14 cellular contexts compared by ENCODE assay signal in the genomic region with DNA sequence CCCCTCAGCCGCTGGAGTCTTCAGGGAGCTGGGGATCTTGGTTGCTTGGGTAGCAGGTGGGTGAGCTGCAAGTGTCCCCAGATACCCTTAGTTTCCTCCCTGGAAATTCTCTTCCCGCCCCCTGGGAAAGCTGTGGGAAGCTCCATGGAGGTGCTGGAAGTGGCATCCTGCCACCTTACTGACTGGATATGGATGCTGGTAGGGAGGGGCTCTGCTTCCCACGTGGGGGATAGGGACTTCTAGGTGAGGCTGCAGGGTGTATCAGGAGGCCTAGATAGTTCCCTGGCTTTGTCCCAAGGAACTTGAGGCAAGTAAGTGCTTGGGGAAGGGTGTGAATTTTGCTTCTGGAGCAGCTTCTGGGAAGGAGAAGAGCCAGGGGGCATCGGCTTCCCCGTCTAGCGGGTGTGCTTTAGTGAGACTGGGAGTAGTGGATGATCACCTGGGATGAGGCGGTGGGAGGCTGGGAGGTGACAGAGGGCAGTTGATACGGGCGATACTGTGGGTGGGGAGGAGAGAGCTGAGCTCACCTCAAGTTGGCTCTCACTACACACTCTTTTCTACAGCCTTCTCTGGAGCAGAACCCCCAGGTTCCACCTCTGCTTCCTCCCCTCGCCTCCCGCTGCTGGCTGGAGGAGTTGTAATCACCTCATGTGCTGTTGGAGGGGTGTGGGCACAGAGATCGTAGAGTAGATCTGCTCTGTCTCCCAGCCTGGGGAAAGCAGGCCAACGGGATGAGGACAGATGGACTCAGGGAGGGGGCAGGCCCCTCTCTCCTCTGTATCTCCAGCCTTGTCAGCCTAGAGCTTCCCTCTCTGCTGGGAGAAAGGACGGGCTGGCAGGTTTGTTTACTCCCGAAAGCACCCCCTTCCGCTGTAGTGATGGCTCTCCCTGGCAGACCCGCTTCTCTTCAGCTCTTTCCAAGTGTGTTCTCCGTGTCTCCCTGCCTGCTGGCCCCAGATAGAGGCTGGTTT. TPM values are rescaled to one million over a fixed set of nuclear protein-coding genes. Genes with fewer than 3 reads are reported as not detected.
DNase-seq lines count a peak whose midpoint lies in the region; ATAC-seq, FAIRE-seq and TF ChIP-seq lines count a peak whose summit lies in the region.
"Had no signal": no experiment of that assay in that cellular context is flagged by ENCODE, and none has a peak within 500 bp of the region (broad histone marks: within the 10 kb centered on the region; RNA-seq: fewer than 3 reads in every experiment).

No MANE protein-coding gene starts in this region.

- peaks cover 57% of the 10 kb centered on the region for H3K4me1 Mint-ChIP-seq in MCF 10A (ENCODE audit: insufficient read depth, unreplicated experiment)
- peaks cover 46% of the 10 kb centered on the region for H3K4me1 Mint-ChIP-seq in memory B cell

- H3K4me1 ChIP-seq in breast epithelium, result peaks cover 9 to 44% of the 10 kb centered on the region in 2 donors
- peaks cover 60% of the 10 kb centered on the region for H3K4me1 ChIP-seq in adipocyte (ENCODE audit: control insufficient read depth, insufficient read depth, low read length)

- peaks cover 23% of the 10 kb centered on the region for H3K36me3 Mint-ChIP-seq in MCF 10A (ENCODE audit: insufficient read depth, unreplicated experiment)
- peaks cover 5% of the 10 kb centered on the region for H3K36me3 Mint-ChIP-seq in memory B cell

- H3K27me3 ChIP-seq in breast epithelium (no peaks in the 10 kb centered on the region), adipocyte (replicated peaks; ENCODE audit: control insufficient read depth, insufficient read depth, low read length) (no peaks in the 10 kb centered on the region)

- POLR2A ChIA-PET in MCF 10A (lab: Yijun Ruan, JAX), result interaction anchor here (0.7 to 1.1 kb wide), 3 partner anchors 23 to 227 kb away, joined by 3 read pairs; no protein-coding TSS in a partner anchor

- intact Hi-C loops in MCF 10A (cut with micrococcal nuclease) (loop anchor here (5.0 kb wide), 1 partner anchor 172 kb away; no protein-coding TSS in a partner anchor), breast epithelium (cut with DNase I; ENCODE audit: low total_unique reads) (no loop called here)

- no TSS peak for BruUV-seq in MCF 10A (replicated peaks; lab: Mats Ljungman, UMichigan)

- TF ChIP-seq CTCF in MCF 10A (IDR thresholded peaks at IDR 0.05; ENCODE audit: unreplicated experiment), result no peak
- no peak for TF ChIP-seq CTCF in breast epithelium (IDR thresholded peaks at IDR 0.05)

- peak overlapping the region; percentile 72 for H3K4me3 Mint-ChIP-seq in MCF 10A (ENCODE audit: unreplicated experiment)
- H3K4me3 Mint-ChIP-seq in memory B cell, result peak overlapping the region; percentile 5

- H3K27ac ChIP-seq in breast epithelium, result peak overlapping the region in 1 of 2 donors; percentile 12
- H3K27ac ChIP-seq: HL-60, psoas muscle had no signal

- no peak for ATAC-seq in memory B cell (ENCODE audit: low read depth)
- ATAC-seq in GM19397 (IDR thresholded peaks at IDR 0.05; ENCODE audit: unreplicated experiment), result no peak

- H3K27ac Mint-ChIP-seq in MCF 10A (ENCODE audit: low read depth, unreplicated experiment), result no peak overlapping the region
- H3K27ac Mint-ChIP-seq in memory B cell, result peak overlapping the region; percentile 38

- FAIRE-seq in H54 (lab: Jason Lieb, UNC), result no peak

- TF ChIP-seq POLR2A in breast epithelium (IDR thresholded peaks at IDR 0.05), result no peak
- TF ChIP-seq POLR2A in H54 (IDR thresholded peaks at IDR 0.05; ENCODE audit: low read depth, low read length), result no peak

- no peaks in the 10 kb centered on the region for H3K9me3 Mint-ChIP-seq in MCF 10A (ENCODE audit: unreplicated experiment)
- H3K9me3 Mint-ChIP-seq in memory B cell, result no peaks in the 10 kb centered on the region

- H3K4me3 ChIP-seq in breast epithelium (peak overlapping the region in 1 of 3 donors; percentile 62), adipocyte (ENCODE audit: low read length) (peak overlapping the region; percentile 4)
- H3K4me3 ChIP-seq: psoas muscle had no signal

- DNase-seq in MCF 10A (ENCODE audit: unreplicated experiment) (no peak), breast epithelium (ENCODE audit: low spot score in 2 of 2) (no peak), adipocyte (ENCODE audit: low read depth) (no peak), memory B cell (ENCODE audit: low spot score in 2 of 2) (no peak), RPMI8226 (no peak), NOMO-1 (lab: John Stamatoyannopoulos, UW; ENCODE audit: unreplicated experiment in 2 of 2) (no peak), H54 (ENCODE audit: insufficient read length, low spot score) (no peak)
- DNase-seq: DMS53; effector CD8-positive, alpha-beta T cell; NCI-H187 treated with DMSO at 0.1 percent for 48 hours; SIG-M5 had no signal

- CTCF ChIA-PET in MCF 10A (lab: Yijun Ruan, JAX), result interaction anchor here (1.1 to 1.3 kb wide), 3 partner anchors 8 to 68 kb away, joined by 3 to 4 read pairs (median 3); no protein-coding TSS in a partner anchor

- H3K27me3 Mint-ChIP-seq in MCF 10A (ENCODE audit: insufficient read depth, unreplicated experiment), result no peaks in the 10 kb centered on the region
- no peaks in the 10 kb centered on the region for H3K27me3 Mint-ChIP-seq in memory B cell

- H3K9me3 ChIP-seq in breast epithelium (no peaks in the 10 kb centered on the region), adipocyte (ENCODE audit: control insufficient read depth, low read length) (no peaks in the 10 kb centered on the region)
- H3K9me3 ChIP-seq: psoas muscle had no signal

- no peak overlapping the region for H3K9ac ChIP-seq in adipocyte (ENCODE audit: low read length)

- H3K36me3 ChIP-seq in breast epithelium (no peaks in the 10 kb centered on the region), adipocyte (ENCODE audit: control insufficient read depth, insufficient read depth, low read length, severe bottlenecking) (no peaks in the 10 kb centered on the region)

RNA-seq across cellular contexts. Expression of a gene that starts 19.8 kb away (rescaled TPM):
- 15.0 and 17.5 TPM in 2 replicates for total RNA-seq in MCF 10A (2022)
- total RNA-seq in breast epithelium, result 10 to 100 TPM in 1 of 3 donors, 1 to 10 TPM in 2; 7.9 to 13.2 (median 9.8) TPM
